ENCODE assay signal across 9 cellular contexts in the genomic region with DNA sequence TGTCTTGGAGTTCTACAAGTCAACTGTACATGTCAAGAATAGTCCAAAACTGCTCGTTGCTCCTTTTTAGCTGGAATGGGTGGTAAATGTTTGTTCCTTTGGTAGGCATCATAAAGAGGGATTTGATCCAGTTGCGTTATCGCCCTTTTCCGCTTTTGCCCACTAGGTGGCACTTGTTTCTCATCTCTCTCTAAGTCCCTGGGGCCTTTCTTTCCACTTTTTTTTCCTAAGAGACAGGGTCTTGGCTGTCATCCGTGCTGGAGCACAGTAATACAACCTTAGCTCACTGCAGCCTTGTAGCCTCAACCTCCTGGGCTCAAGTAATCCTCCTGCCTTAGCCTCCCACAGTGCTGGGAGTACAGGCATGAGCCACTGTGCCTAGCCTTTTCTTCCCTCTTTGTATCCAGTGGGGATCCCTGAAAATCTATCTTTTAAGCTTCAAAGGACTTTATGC. TPM values are rescaled to one million over a fixed set of nuclear protein-coding genes. Genes with fewer than 3 reads are reported as not detected.
DNase-seq lines count a peak whose midpoint lies in the region; ATAC-seq and TF ChIP-seq lines count a peak whose summit lies in the region.
"Had no signal": no experiment of that assay in that cellular context is flagged by ENCODE, and none has a peak within 500 bp of the region (broad histone marks: within the 10 kb centered on the region; RNA-seq: fewer than 3 reads in every experiment).

No MANE protein-coding gene starts in this region.

- peak; percentile 89 for TF ChIP-seq CTCF in epithelial cell of proximal tubule (conservative IDR thresholded peaks at IDR 0.05; ENCODE audit: low read depth, low read length)

- DNase-seq in COLO668 (lab: John Stamatoyannopoulos, UW; ENCODE audit: unreplicated experiment) = peak; percentile 47
- peak; percentile 22 for DNase-seq in HuH-7.5 (ENCODE audit: low spot score)
- DNase-seq in NT2/D1 (ENCODE audit: low read depth, low spot score) = peak; percentile 76
- DNase-seq in activated CD8-positive, alpha-beta memory T cell treated with anti-CD3 and anti-CD28 coated beads, Interleukin-2, amount 50 U/mL, for 48 hours = peak; percentile 77
- peak; percentile 33 for DNase-seq in epithelial cell of proximal tubule (ENCODE audit: low read depth)
- peak; percentile 26 for DNase-seq in naive B cell
- DNase-seq in substantia nigra (lab: John Stamatoyannopoulos, UW) = peak in 33 of 49 donors; percentile 4 to 60 (median 33)

- no peak overlapping the region for H3K4me3 ChIP-seq in NT2/D1 (ENCODE audit: insufficient read length, low read depth)
- H3K4me3 ChIP-seq in epithelial cell of proximal tubule (ENCODE audit: low read depth, low read length) = no peak overlapping the region

- H3K27me3 Mint-ChIP-seq in naive B cell = no peaks in the 10 kb centered on the region

- peaks cover 27% of the 10 kb centered on the region for H3K36me3 ChIP-seq in NT2/D1 (ENCODE audit: insufficient read depth, insufficient read length, low read length)

- H3K27ac ChIP-seq in substantia nigra (ENCODE audit: low read depth, low read length, poor library complexity, severe bottlenecking) = no peak overlapping the region

- H3K4me1 ChIP-seq in NT2/D1 (ENCODE audit: insufficient read depth, insufficient read length) = no peaks in the 10 kb centered on the region

- H3K27me3 ChIP-seq in NT2/D1 (ENCODE audit: insufficient read depth, insufficient read length) = no peaks in the 10 kb centered on the region

- H3K9me3 Mint-ChIP-seq in naive B cell = no peaks in the 10 kb centered on the region

- no peak overlapping the region for H3K9ac ChIP-seq in NT2/D1 (ENCODE audit: insufficient read length, low read depth)

- peaks cover 9 to 28% of the 10 kb centered on the region in 2 donors for H3K36me3 Mint-ChIP-seq in naive B cell

- H3K27ac Mint-ChIP-seq in naive B cell = peak overlapping the region in 4 of 6 donors; percentile 3 to 88 (median 67)

- no peak overlapping the region for H3K4me3 Mint-ChIP-seq in naive B cell

- ATAC-seq in naive B cell (ENCODE audit: low read depth in 2 of 2) (peak in 1 of 2 donors; percentile 53), GM19463 (IDR thresholded peaks at IDR 0.05; ENCODE audit: unreplicated experiment) (no peak)

- H3K4me1 Mint-ChIP-seq in naive B cell = peaks cover 15 to 17% (median 16%) of the 10 kb centered on the region in 3 donors

- H3K9me3 ChIP-seq in NT2/D1 (ENCODE audit: insufficient read depth, low read length) = no peaks in the 10 kb centered on the region

RNA-seq across cellular contexts. Expression of gene GTPBP2, which starts 20.7 kb away (rescaled TPM):
- 49.6 and 85.6 TPM in 2 replicates for total RNA-seq in epithelial cell of proximal tubule
- polyA plus RNA-seq in naive B cell (ENCODE audit: low read depth in 6 of 6) = 10 to 100 TPM in 1 of 6 donors, 1 to 10 TPM in 5; 2.5 to 17.3 (median 3.8) TPM

RNA-seq across cellular contexts. Expression of gene MAD2L1BP, which starts 27.3 kb away (rescaled TPM):
- 41.8 and 60.3 TPM in 2 replicates for total RNA-seq in epithelial cell of proximal tubule
- polyA plus RNA-seq in naive B cell (ENCODE audit: low read depth in 6 of 6) = 10 to 100 TPM; 21.3 to 31.4 (median 27.9) TPM

RNA-seq across cellular contexts. Expression of gene POLH, which starts 32.4 kb away (rescaled TPM):
- total RNA-seq in epithelial cell of proximal tubule = 19.7 and 57.8 TPM in 2 replicates
- 10 to 100 TPM; 15.1 to 41.4 (median 19.1) TPM for polyA plus RNA-seq in naive B cell (ENCODE audit: low read depth in 6 of 6)

RNA-seq across cellular contexts. Expression of gene XPO5, which starts 32.5 kb away (rescaled TPM):
- total RNA-seq in epithelial cell of proximal tubule = 33.5 and 35.7 TPM in 2 replicates
- 10 to 100 TPM in 1 of 6 donors, 1 to 10 TPM in 5; 5.0 to 15.3 (median 7.7) TPM for polyA plus RNA-seq in naive B cell (ENCODE audit: low read depth in 6 of 6)

RNA-seq across cellular contexts. Expression of gene RSPH9, which starts 36.5 kb away (rescaled TPM):
- 0.14 TPM in 1 of 2 replicates, not detected in the other for total RNA-seq in epithelial cell of proximal tubule
- polyA plus RNA-seq in naive B cell (ENCODE audit: low read depth in 6 of 6) = 1 to 10 TPM in 4 of 6 donors, under 1 TPM in 1, not detected in 1; 0.96 to 1.9 (median 1.5) TPM
- total RNA-seq: T-helper 1 cell treated with Interleukin-12 subunit alpha and Interleukin-12 subunit beta and Interleukin-4 antibody, amounts not matched to agents 30 ng/mL and 1 ng/mL, for 36 hours had no signal

Comparison
In these comparisons a context has a peak if more than half of its experiments do, and no peak if none do; other contexts are left out.
1. DNase-seq: peak in every context shown above with its lines; median percentile 77 in activated CD8-positive, alpha-beta memory T cell treated with anti-CD3 and anti-CD28 coated beads, Interleukin-2, amount 50 U/mL, for 48 hours; 76 in NT2/D1; 47 in COLO668; 33 in epithelial cell of proximal tubule; 33 in substantia nigra; 26 in naive B cell; 22 in HuH-7.5.